21 cellular contexts compared by ENCODE assay signal in genomic region chr4:108852691-108853090, GRCh38.
"Had no signal": no experiment of that assay in that cellular context is flagged by ENCODE, and none has a peak within 500 bp of the region (broad histone marks: within the 10 kb centered on the region; RNA-seq: fewer than 3 reads in every experiment).

No MANE protein-coding gene starts in this region.

- H3K27me3 ChIP-seq: body of pancreas, cardiac muscle cell, esophagus muscularis mucosa, gastrocnemius medialis, neutrophil, pancreas, right atrium auricular region, upper lobe of left lung had no signal

- DNase-seq: activated CD4-positive, alpha-beta T cell treated with anti-CD3 and anti-CD28 coated beads, Interleukin-2, amount 10 ng/mL, durations not matched to agents 7 days and 5 days; activated CD8-positive, alpha-beta memory T cell treated with anti-CD3 and anti-CD28 coated beads, Interleukin-2, amount 10 ng/mL, durations not matched to agents 7 days and 5 days; activated CD8-positive, alpha-beta T cell treated with anti-CD3 and anti-CD28 coated beads for 36 hours; activated gamma-delta T cell treated with Interleukin-2 at 50 U/mL for 16 hours; anterior cingulate cortex; body of pancreas; dermis blood vessel endothelial cell; effector memory CD8-positive, alpha-beta T cell; gastrocnemius medialis; hippocampal formation; left ventricle myocardium inferior; pancreas; psoas muscle; stimulated activated CD4-positive, alpha-beta T cell treated with anti-CD3 and anti-CD28 coated beads, Interleukin-4, amount 100 ng/mL, for 4 hours; stimulated activated naive CD8-positive, alpha-beta T cell treated with anti-CD3 and anti-CD28 coated beads, Interleukin-15, Interleukin-2, amounts not matched to agents 100 U/mL and 50 U/mL, for 24 hours; upper lobe of left lung had no signal

- H3K27ac ChIP-seq: body of pancreas, cardiac muscle cell, esophagus muscularis mucosa, gastrocnemius medialis, left ventricle myocardium inferior, neutrophil, pancreas, psoas muscle, right atrium auricular region, upper lobe of left lung, VCaP had no signal

- H3K36me3 ChIP-seq: cardiac muscle cell, esophagus muscularis mucosa, gastrocnemius medialis, left ventricle myocardium inferior, neutrophil, pancreas, right atrium auricular region, upper lobe of left lung had no signal

- H3K4me1 ChIP-seq: body of pancreas, esophagus muscularis mucosa, gastrocnemius medialis, left ventricle myocardium inferior, pancreas, psoas muscle, right atrium auricular region, upper lobe of left lung had no signal

- H3K9me3 ChIP-seq: body of pancreas, esophagus muscularis mucosa, gastrocnemius medialis, left ventricle myocardium inferior, neutrophil, pancreas, psoas muscle, right atrium auricular region, upper lobe of left lung had no signal

- H3K4me3 ChIP-seq: body of pancreas, cardiac muscle cell, esophagus muscularis mucosa, gastrocnemius medialis, left ventricle myocardium inferior, pancreas, psoas muscle, right atrium auricular region, upper lobe of left lung had no signal
